29 cellular contexts compared by ENCODE assay signal in genomic region chr15:59157840-59158700, GRCh38. TPM values are rescaled to one million over a fixed set of nuclear protein-coding genes. Genes with fewer than 3 reads are reported as not detected.
DNase-seq lines count a peak whose midpoint lies in the region; ATAC-seq and TF ChIP-seq lines count a peak whose summit lies in the region.
"Had no signal": no experiment of that assay in that cellular context is flagged by ENCODE, and none has a peak within 500 bp of the region (broad histone marks: within the 10 kb centered on the region; RNA-seq: fewer than 3 reads in every experiment).

No MANE protein-coding gene starts in this region.

- H3K27ac ChIP-seq in lower lobe of right lung, result no peak overlapping the region
- H3K27ac ChIP-seq: adrenal gland, ovary, thoracic aorta had no signal

- H3K27me3 ChIP-seq in lower lobe of right lung (ENCODE audit: low read depth), result no peaks in the 10 kb centered on the region
- H3K27me3 ChIP-seq: adrenal gland, BE2C, ovary had no signal

- intact Hi-C loops in lower lobe of right lung (cut with DNase I), result no loop called here

- no peak for TF ChIP-seq CTCF in lower lobe of right lung (IDR thresholded peaks at IDR 0.05)

- DNase-seq in NCI-H510A treated with DMSO at 0.1 percent for 48 hours (lab: John Stamatoyannopoulos, UW) (peak; percentile 62), NCI-H510A (lab: John Stamatoyannopoulos, UW) (no peak), T47D (ENCODE audit: low read depth in 1 of 2, low spot score in 1 of 2) (peak; percentile 13 to 79), lower lobe of right lung (no peak), NCI-H1048 (lab: John Stamatoyannopoulos, UW) (no peak), A172 (ENCODE audit: low spot score) (no peak)
- no peak for DNase-seq in stimulated activated CD4-positive, alpha-beta T cell treated with anti-CD3 and anti-CD28 coated beads, Interleukin-12 subunit alpha, Interleukin-12 subunit beta, amount 100 ng/mL, for 4 hours
- DNase-seq: ACHN; activated CD4-positive, alpha-beta memory T cell treated with anti-CD3 and anti-CD28 coated beads, Interleukin-2, amount 10 ng/mL, durations not matched to agents 7 days and 5 days; activated CD4-positive, alpha-beta T cell treated with anti-CD3 and anti-CD28 coated beads for 1 hour; activated CD8-positive, alpha-beta memory T cell treated with anti-CD3 and anti-CD28 coated beads, Interleukin-2, amount 50 U/mL, for 4 hours; activated naive CD4-positive, alpha-beta T cell treated with Interleukin-2 at 50 U/mL for 16 hours; adrenal gland; BE2C; CD8-positive, alpha-beta memory T cell; H9; hypothalamus; NK-92 treated with Interleukin-12 subunit alpha and Interleukin-12 subunit beta, amount 100 ng/mL, for 24 hours; ovary; PC-3; stimulated activated naive CD8-positive, alpha-beta T cell treated with anti-CD3 and anti-CD28 coated beads, Interleukin-15, Interleukin-2, amounts not matched to agents 100 U/mL and 50 U/mL, for 24 hours; T-helper 2 cell had no signal

- no peaks in the 10 kb centered on the region for H3K9me3 ChIP-seq in lower lobe of right lung
- H3K9me3 ChIP-seq: adrenal gland, BE2C, ovary, thoracic aorta had no signal

- peaks cover 68% of the 10 kb centered on the region for H3K36me3 ChIP-seq in lower lobe of right lung
- H3K36me3 ChIP-seq: BE2C, ovary had no signal

- in situ Hi-C loops in T47D (cut with HindIII; ENCODE audit: low pct_unique_long_range_greater_than_20kb, low sequenced_read_pairs), result no loop called here

- ATAC-seq in lower lobe of right lung, result peak; percentile 6 to 66
- ATAC-seq: PC-3; SK-N-SH treated with all-trans-retinoic acid at 6 μM for 48 hours; stimulated activated naive CD8-positive, alpha-beta T cell treated with anti-CD3 and anti-CD28 coated beads, Interleukin-15, Interleukin-2, amounts not matched to agents 100 U/mL and 50 U/mL, for 24 hours had no signal

- H3K4me3 ChIP-seq in lower lobe of right lung, result no peak overlapping the region
- H3K4me3 ChIP-seq: adrenal gland, ovary, skin epidermis, thoracic aorta had no signal

- H3K4me1 ChIP-seq in lower lobe of right lung, result peaks cover 8% of the 10 kb centered on the region
- H3K4me1 ChIP-seq: adrenal gland, BE2C had no signal

RNA-seq across cellular contexts. Expression of gene LDHAL6B, which starts 48.6 kb away (rescaled TPM):
- not detected for total RNA-seq in lower lobe of right lung
- not detected in 2 replicates for total RNA-seq in A172 (2014; rRNA removed; shearing (Covaris generic))
- total RNA-seq: activated CD4-positive, alpha-beta memory T cell treated with anti-CD3 and anti-CD28 coated beads, Interleukin-2, amount 10 ng/mL, durations not matched to agents 7 days and 5 days; activated T-helper 1 cell treated with anti-CD3 and anti-CD28 coated beads, Interleukin-12 subunit alpha, Interleukin-12 subunit beta, Interleukin-2, Interleukin-4 antibody, amounts not matched to agents 30 ng/mL and 10 ng/mL and 1 ng/mL, durations not matched to agents 14 hours and 24 hours and 36 hours; adrenal gland; CD8-positive, alpha-beta memory T cell; dermis microvascular lymphatic vessel endothelial cell; H9; lung microvascular endothelial cell; ovary; PC-3; renal cortical epithelial cell; thoracic aorta had no signal

RNA-seq across cellular contexts. Expression of gene CCNB2, which starts 53.1 kb away (rescaled TPM):
- total RNA-seq in lower lobe of right lung, result 2.0 TPM
- 118 and 147 TPM in 2 replicates for total RNA-seq in A172 (2014; rRNA removed; shearing (Covaris generic))

Comparison
In these comparisons a context has a peak if more than half of its experiments do, and no peak if none do; other contexts are left out.
1. DNase-seq: peak in NCI-H510A treated with DMSO at 0.1 percent for 48 hours (single experiment) and T47D (2 of 2); none in NCI-H510A (single experiment), lower lobe of right lung (single experiment), NCI-H1048 (single experiment), A172 (single experiment) and stimulated activated CD4-positive, alpha-beta T cell treated with anti-CD3 and anti-CD28 coated beads, Interleukin-12 subunit alpha, Interleukin-12 subunit beta, amount 100 ng/mL, for 4 hours (single experiment).
2. RNA of gene CCNB2, which starts 53.1 kb away (total RNA-seq): 118 to 147 TPM in A172; 2.0 TPM in lower lobe of right lung (single experiment); every median in the first group is over 10 times any median in the second.